In the genomic region with DNA sequence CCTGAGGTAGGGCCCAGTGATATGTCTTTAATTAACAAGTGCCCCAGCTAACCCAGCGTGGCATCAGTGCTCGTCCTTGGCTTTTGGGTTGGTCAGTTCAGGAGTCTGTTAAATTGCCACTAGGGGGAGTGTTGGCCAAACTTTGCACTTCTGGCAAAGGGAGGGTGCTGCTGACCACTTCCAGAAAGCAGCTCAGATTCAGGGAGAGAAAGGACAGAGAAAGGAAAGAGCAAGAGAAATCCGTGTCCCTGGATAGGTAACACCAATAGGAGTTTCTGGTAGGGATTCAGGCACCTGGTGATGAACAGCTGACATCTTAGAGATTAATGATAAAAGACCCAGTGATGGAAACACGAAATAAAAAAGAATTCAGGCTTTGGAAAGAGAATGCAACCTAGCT, we compare ENCODE assay signal across 8 cellular contexts.
DNase-seq lines count a peak whose midpoint lies in the region; ATAC-seq, FAIRE-seq and TF ChIP-seq lines count a peak whose summit lies in the region.

No MANE protein-coding gene starts in this region.

- CTCF ChIA-PET in HepG2 (lab: Yijun Ruan, JAX; ENCODE audit: low intra/inter-chr PET ratio, low total read pairs), result interaction anchor here (1.3 to 3.8 kb wide), 5 partner anchors 17 to 234 kb away, joined by 3 to 52 read pairs (median 7); no protein-coding TSS in a partner anchor

- H4K20me1 ChIP-seq in HepG2 (ENCODE audit: insufficient read depth, low read length), result no peaks in the 10 kb centered on the region

- H3K9me3 Mint-ChIP-seq in activated T-cell treated with anti-CD3 and anti-CD28 coated beads, Interleukin-2, amount 50 U/mL, for 4 hours, result peaks cover 8% of the 10 kb centered on the region

- H3K9ac ChIP-seq in HepG2 (ENCODE audit: insufficient read depth, low read depth, low read length), result no peak overlapping the region

- peaks cover 41% of the 10 kb centered on the region for H3K4me1 ChIP-seq in HepG2 (ENCODE audit: insufficient read depth, low read length)

- POLR2A ChIA-PET in HepG2 (lab: Yijun Ruan, JAX), result interaction anchor here (1.0 to 1.4 kb wide), 5 partner anchors 16 to 231 kb away, joined by 3 to 21 read pairs (median 5); no protein-coding TSS in a partner anchor

- H3K9me3 ChIP-seq in HepG2 (ENCODE audit: low read length), result no peaks in the 10 kb centered on the region

- in situ Hi-C loops in HepG2 (cut with HindIII; ENCODE audit: extremely low pct_ligation_motif_present, low pct_unique_long_range_greater_than_20kb), result loop anchor here (25.0 kb wide), 1 partner anchor 505 kb away; no protein-coding TSS in a partner anchor

- no peak overlapping the region for H3K4me3 ChIP-seq in AG10803 (ENCODE audit: low read length)
- no peak overlapping the region for H3K4me3 ChIP-seq in choroid plexus epithelial cell (ENCODE audit: low read depth, low read length)
- H3K4me3 ChIP-seq in HepG2 (replicated peaks in 1 of 3; ENCODE audit: insufficient read depth in 1 of 3, low read depth in 2 of 3, low read length in 3 of 3), result no peak overlapping the region

- no peaks in the 10 kb centered on the region for H3K36me3 ChIP-seq in HepG2 (replicated peaks in 1 of 2; ENCODE audit: control insufficient read depth in 1 of 2, insufficient read depth in 2 of 2, low read length in 2 of 2)

- H3K4me3 Mint-ChIP-seq in activated T-cell treated with anti-CD3 and anti-CD28 coated beads, Interleukin-2, amount 50 U/mL, for 4 hours, result no peak overlapping the region

- TF ChIP-seq CTCF in AG10803 (conservative IDR thresholded peaks at IDR 0.05; ENCODE audit: low read length), result peak; percentile 89
- peak; percentile 94 for TF ChIP-seq CTCF in choroid plexus epithelial cell (conservative IDR thresholded peaks at IDR 0.05; ENCODE audit: low read depth, low read length)
- peak; percentile 90 for TF ChIP-seq CTCF in HepG2 (CRISPR knock-in tag; IDR thresholded peaks at IDR 0.05)

- peak; percentile 94 for TF ChIP-seq RAD21 in HepG2 (CRISPR knock-in tag; IDR thresholded peaks at IDR 0.05)

- BruUV-seq in HepG2 (replicated peaks; lab: Mats Ljungman, UMichigan), result no TSS peak

- no peaks in the 10 kb centered on the region for H3K79me2 ChIP-seq in HepG2 (ENCODE audit: insufficient read depth, low read length)

- no peaks in the 10 kb centered on the region for H3K27me3 ChIP-seq in HepG2 (ENCODE audit: control insufficient read depth in 1 of 2, insufficient read depth in 2 of 2, low read length in 2 of 2)

- H2AFZ ChIP-seq in HepG2 (ENCODE audit: low read length), result no peak overlapping the region

- H3K27ac ChIP-seq in HepG2 (ENCODE audit: extremely low read length, insufficient read depth, low read length), result no peak overlapping the region

- peaks cover 28% of the 10 kb centered on the region for H3K36me3 Mint-ChIP-seq in activated T-cell treated with anti-CD3 and anti-CD28 coated beads, Interleukin-2, amount 50 U/mL, for 4 hours (ENCODE audit: insufficient read depth)

- TF ChIP-seq POLR2A in HepG2 (IDR thresholded peaks at IDR 0.05; ENCODE audit: insufficient read depth in 1 of 2, low read depth in 2 of 2, low read length in 2 of 2), result no peak

- 21% methylated on average over 4 of the region's 4 CpGs for WGBS in HepG2 (ENCODE audit: low lambda C conversion rate)

- TF ChIP-seq EP300 in HepG2 (IDR thresholded peaks at IDR 0.05; ENCODE audit: low read depth in 2 of 2, low read length in 2 of 2), result no peak
- TF ChIP-seq EP300 in HepG2 (CRISPR knock-in tag; IDR thresholded peaks at IDR 0.05; ENCODE audit: borderline replicate concordance), result no peak

- DNase-seq in AG10803 (ENCODE audit: low read depth) (peak; percentile 66), NCI-H82 (lab: John Stamatoyannopoulos, UW) (peak; percentile 70), choroid plexus epithelial cell (ENCODE audit: low read depth) (peak; percentile 83), HepG2 (ENCODE audit: low spot score) (peak; percentile 79), urothelium cell line (ENCODE audit: low spot score) (peak; percentile 72)
- no peak for DNase-seq in activated T-cell treated with anti-CD3 and anti-CD28 coated beads, Interleukin-2, amount 50 U/mL, for 4 hours

- H3K27me3 Mint-ChIP-seq in activated T-cell treated with anti-CD3 and anti-CD28 coated beads, Interleukin-2, amount 50 U/mL, for 4 hours (ENCODE audit: low read depth), result no peaks in the 10 kb centered on the region

- FAIRE-seq in HepG2 (lab: Jason Lieb, UNC) (peak; percentile 62), urothelium cell line (lab: Jason Lieb, UNC) (peak; percentile 13)

- H3K4me2 ChIP-seq in HepG2 (ENCODE audit: low read depth, low read length), result peak overlapping the region; percentile 37; the same call in 1 of the 2 replicates

- intact Hi-C loops in HepG2 (cut with micrococcal nuclease; ENCODE audit: unreplicated experiment), result loop anchor here (1.0 to 2.0 kb wide), 4 partner anchors 20 to 231 kb away; no protein-coding TSS in a partner anchor

- H3K4me1 Mint-ChIP-seq in activated T-cell treated with anti-CD3 and anti-CD28 coated beads, Interleukin-2, amount 50 U/mL, for 4 hours (ENCODE audit: low read depth), result peaks cover 42% of the 10 kb centered on the region

- ATAC-seq in GM19452 (IDR thresholded peaks at IDR 0.05; ENCODE audit: unreplicated experiment) (peak; percentile 74), HepG2 (peak; percentile 73), GM18519 (IDR thresholded peaks at IDR 0.05; ENCODE audit: low FRiP score, unreplicated experiment) (no peak)
- ATAC-seq in activated T-cell treated with anti-CD3 and anti-CD28 coated beads, Interleukin-2, amount 50 U/mL, for 4 hours, result no peak

TF ChIP-seq in HepG2, 621 proteins besides CTCF, POLR2A, EP300 and RAD21 (continues in another document):
- TF ChIP-seq, protein P1, sequence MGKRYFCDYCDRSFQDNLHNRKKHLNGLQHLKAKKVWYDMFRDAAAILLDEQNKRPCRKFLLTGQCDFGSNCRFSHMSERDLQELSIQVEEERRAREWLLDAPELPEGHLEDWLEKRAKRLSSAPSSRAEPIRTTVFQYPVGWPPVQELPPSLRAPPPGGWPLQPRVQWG (CRISPR knock-in tag; IDR thresholded peaks at IDR 0.05; ENCODE audit: borderline replicate concordance, low read depth), result no peak
- no peak for TF ChIP-seq ZNF143 (CRISPR knock-in tag; IDR thresholded peaks at IDR 0.05)
- TF ChIP-seq KDM2A (CRISPR knock-in tag; IDR thresholded peaks at IDR 0.05; ENCODE audit: borderline replicate concordance, low read depth), result 0 out of 2 replicates have a peak, but pooled peaks have one; percentile 48
- TF ChIP-seq ZNF225 (CRISPR knock-in tag; IDR thresholded peaks at IDR 0.05), result no peak
- TF ChIP-seq, protein P2, sequence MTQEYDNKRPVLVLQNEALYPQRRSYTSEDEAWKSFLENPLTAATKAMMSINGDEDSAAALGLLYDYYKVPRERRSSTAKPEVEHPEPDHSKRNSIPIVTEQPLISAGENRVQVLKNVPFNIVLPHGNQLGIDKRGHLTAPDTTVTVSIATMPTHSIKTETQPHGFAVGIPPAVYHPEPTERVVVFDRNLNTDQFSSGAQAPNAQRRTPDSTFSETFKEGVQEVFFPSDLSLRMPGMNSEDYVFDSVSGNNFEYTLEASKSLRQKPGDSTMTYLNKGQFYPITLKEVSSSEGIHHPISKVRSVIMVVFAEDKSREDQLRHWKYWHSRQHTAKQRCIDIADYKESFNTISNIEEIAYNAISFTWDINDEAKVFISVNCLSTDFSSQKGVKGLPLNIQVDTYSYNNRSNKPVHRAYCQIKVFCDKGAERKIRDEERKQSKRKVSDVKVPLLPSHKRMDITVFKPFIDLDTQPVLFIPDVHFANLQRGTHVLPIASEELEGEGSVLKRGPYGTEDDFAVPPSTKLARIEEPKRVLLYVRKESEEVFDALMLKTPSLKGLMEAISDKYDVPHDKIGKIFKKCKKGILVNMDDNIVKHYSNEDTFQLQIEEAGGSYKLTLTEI (CRISPR knock-in tag; conservative IDR thresholded peaks at IDR 0.05), result no peak
- no peak for TF ChIP-seq SETDB1 (CRISPR knock-in tag; IDR thresholded peaks at IDR 0.05; ENCODE audit: borderline replicate concordance)
- no peak for TF ChIP-seq ZNF326 (CRISPR knock-in tag; IDR thresholded peaks at IDR 0.05; ENCODE audit: borderline replicate concordance)
- TF ChIP-seq, protein P3, sequence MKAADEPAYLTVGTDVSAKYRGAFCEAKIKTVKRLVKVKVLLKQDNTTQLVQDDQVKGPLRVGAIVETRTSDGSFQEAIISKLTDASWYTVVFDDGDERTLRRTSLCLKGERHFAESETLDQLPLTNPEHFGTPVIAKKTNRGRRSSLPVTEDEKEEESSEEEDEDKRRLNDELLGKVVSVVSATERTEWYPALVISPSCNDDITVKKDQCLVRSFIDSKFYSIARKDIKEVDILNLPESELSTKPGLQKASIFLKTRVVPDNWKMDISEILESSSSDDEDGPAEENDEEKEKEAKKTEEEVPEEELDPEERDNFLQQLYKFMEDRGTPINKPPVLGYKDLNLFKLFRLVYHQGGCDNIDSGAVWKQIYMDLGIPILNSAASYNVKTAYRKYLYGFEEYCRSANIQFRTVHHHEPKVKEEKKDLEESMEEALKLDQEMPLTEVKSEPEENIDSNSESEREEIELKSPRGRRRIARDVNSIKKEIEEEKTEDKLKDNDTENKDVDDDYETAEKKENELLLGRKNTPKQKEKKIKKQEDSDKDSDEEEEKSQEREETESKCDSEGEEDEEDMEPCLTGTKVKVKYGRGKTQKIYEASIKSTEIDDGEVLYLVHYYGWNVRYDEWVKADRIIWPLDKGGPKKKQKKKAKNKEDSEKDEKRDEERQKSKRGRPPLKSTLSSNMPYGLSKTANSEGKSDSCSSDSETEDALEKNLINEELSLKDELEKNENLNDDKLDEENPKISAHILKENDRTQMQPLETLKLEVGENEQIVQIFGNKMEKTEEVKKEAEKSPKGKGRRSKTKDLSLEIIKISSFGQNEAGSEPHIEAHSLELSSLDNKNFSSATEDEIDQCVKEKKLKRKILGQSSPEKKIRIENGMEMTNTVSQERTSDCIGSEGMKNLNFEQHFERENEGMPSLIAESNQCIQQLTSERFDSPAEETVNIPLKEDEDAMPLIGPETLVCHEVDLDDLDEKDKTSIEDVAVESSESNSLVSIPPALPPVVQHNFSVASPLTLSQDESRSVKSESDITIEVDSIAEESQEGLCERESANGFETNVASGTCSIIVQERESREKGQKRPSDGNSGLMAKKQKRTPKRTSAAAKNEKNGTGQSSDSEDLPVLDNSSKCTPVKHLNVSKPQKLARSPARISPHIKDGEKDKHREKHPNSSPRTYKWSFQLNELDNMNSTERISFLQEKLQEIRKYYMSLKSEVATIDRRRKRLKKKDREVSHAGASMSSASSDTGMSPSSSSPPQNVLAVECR (CRISPR knock-in tag; IDR thresholded peaks at IDR 0.05; ENCODE audit: borderline replicate concordance), result no peak
- no peak for TF ChIP-seq RNF2 (conservative IDR thresholded peaks at IDR 0.05; ENCODE audit: low read depth)

Comparison
In these comparisons a context has a peak if more than half of its experiments do, and no peak if none do; other contexts are left out.
1. ATAC-seq: peak in GM19452 (single experiment) and HepG2 (single experiment); none in GM18519 (single experiment) and activated T-cell treated with anti-CD3 and anti-CD28 coated beads, Interleukin-2, amount 50 U/mL, for 4 hours (0 of 2).
2. Peak in every context shown above with its lines, with median percentiles within 50 percentile points of each other: CTCF ChIP-seq.